Comparison of ENCODE assay signal across 9 cellular contexts in the genomic region with DNA sequence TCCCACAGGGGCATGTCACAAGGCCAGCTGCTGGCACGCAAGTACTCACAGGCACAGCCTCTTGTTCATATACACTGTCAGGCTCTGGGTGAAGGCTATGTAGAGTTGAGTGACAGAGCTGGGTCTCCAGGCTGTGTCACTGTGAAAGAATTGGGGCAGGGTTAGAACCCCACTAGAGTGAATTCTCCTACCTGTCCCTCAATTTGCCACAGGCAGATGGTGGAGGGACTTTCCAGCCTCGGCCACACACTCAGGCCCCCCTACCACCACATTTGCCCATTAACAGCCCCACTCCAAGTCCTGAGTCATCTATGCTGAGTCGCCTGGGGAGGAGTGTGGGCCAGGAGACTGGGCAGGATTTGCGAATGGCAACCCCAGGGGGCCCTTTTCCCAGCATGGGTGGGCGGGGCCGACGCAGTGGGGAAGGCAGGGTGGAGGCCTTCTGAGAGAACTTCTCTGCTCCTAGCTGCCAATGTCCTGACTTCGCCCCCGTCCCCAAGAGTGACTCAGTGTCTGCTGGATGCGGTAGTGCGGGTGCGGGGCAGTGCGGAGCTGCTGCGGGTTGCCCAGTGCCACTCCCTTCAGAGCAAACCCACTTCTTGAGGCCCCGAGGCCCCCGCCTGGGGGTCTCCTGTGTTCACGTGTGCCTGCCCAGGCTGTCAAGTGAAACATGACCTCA. TPM values are rescaled to one million over a fixed set of nuclear protein-coding genes. Genes with fewer than 3 reads are reported as not detected.
DNase-seq lines count a peak whose midpoint lies in the region; ATAC-seq, FAIRE-seq and TF ChIP-seq lines count a peak whose summit lies in the region.
"Had no signal": no experiment of that assay in that cellular context is flagged by ENCODE, and none has a peak within 500 bp of the region (broad histone marks: within the 10 kb centered on the region; RNA-seq: fewer than 3 reads in every experiment).

No MANE protein-coding gene starts in this region.

- CTCF ChIA-PET in A549 (lab: Yijun Ruan, JAX) (interaction anchor here (1.0 to 8.7 kb wide), 7 partner anchors 19 to 112 kb away, joined by 3 to 47 read pairs (median 4); no protein-coding TSS in a partner anchor), Panc1 (lab: Charles Lee) (no interaction called here)

- no peaks in the 10 kb centered on the region for H4K20me1 ChIP-seq in fibroblast of lung (ENCODE audit: control insufficient read depth, extremely low read depth, insufficient read depth, low read length)

- TF ChIP-seq EP300 in A549 (IDR thresholded peaks at IDR 0.05), result peak in 1 of 2 experiments; percentile 48; a peak in 1 of 5 replicates

- no peaks in the 10 kb centered on the region for H3K9me3 ChIP-seq in A549
- H3K9me3 ChIP-seq in Panc1 (ENCODE audit: control insufficient read depth, insufficient read depth, low read depth, low read length), result no peaks in the 10 kb centered on the region
- H3K9me3 ChIP-seq in fibroblast of lung (ENCODE audit: control insufficient read depth, insufficient read depth, low read depth, low read length), result no peaks in the 10 kb centered on the region

- TF ChIP-seq RAD21 in A549 (conservative IDR thresholded peaks at IDR 0.05 in 1 of 2, IDR thresholded peaks at IDR 0.05 in 1 of 2), result no peak

- no peak overlapping the region for H2AFZ ChIP-seq in fibroblast of lung (ENCODE audit: low read length)

- H3K9ac ChIP-seq in fibroblast of lung (ENCODE audit: insufficient read depth, low read length), result no peak overlapping the region

- in situ Hi-C loops in Panc1 (cut with HindIII; ENCODE audit: low pct_unique_long_range_greater_than_20kb, low sequenced_read_pairs), result no loop called here

- FAIRE-seq in A549 (lab: Jason Lieb, UNC), result no peak
- peak; percentile 92 for FAIRE-seq in G401.6 (lab: Jason Lieb, UNC)
- FAIRE-seq: frontal cortex had no signal

- peak; percentile 37 to 65 for ATAC-seq in A549
- peak; percentile 49 for ATAC-seq in Panc1

- H3K4me1 ChIP-seq in A549, result peaks cover 44% of the 10 kb centered on the region
- H3K4me1 ChIP-seq in Panc1 (ENCODE audit: control insufficient read depth, insufficient read depth, low read length), result peaks cover 21% of the 10 kb centered on the region
- H3K4me1 ChIP-seq in fibroblast of lung (ENCODE audit: control insufficient read depth, extremely low read depth, insufficient read depth, low read length), result peaks cover 26% of the 10 kb centered on the region

- no peak for TF ChIP-seq POLR2A in A549 (IDR thresholded peaks at IDR 0.05; ENCODE audit: low read length)

- no TSS peak for BruUV-seq in Panc1 (replicated peaks; lab: Mats Ljungman, UMichigan)

- H3K79me2 ChIP-seq in fibroblast of lung (ENCODE audit: control insufficient read depth, insufficient read depth, low read length), result no peaks in the 10 kb centered on the region

- intact Hi-C loops in Panc1 (cut with micrococcal nuclease; ENCODE audit: unreplicated experiment), result no loop called here

- H3K36me3 ChIP-seq in Panc1 (ENCODE audit: control insufficient read depth, insufficient read depth, low read length), result no peaks in the 10 kb centered on the region
- no peaks in the 10 kb centered on the region for H3K36me3 ChIP-seq in fibroblast of lung (ENCODE audit: control insufficient read depth, insufficient read depth, low read length)

- TF ChIP-seq CTCF in A549 (IDR thresholded peaks at IDR 0.05) (no peak), Panc1 (IDR thresholded peaks at IDR 0.05) (no peak), fibroblast of lung (conservative IDR thresholded peaks at IDR 0.05 in 1 of 2, IDR thresholded peaks at IDR 0.05 in 1 of 2; ENCODE audit: low read depth in 1 of 2, low read length in 2 of 2) (no peak)

- H3K4me2 ChIP-seq in A549 (peak overlapping the region; percentile 97), fibroblast of lung (ENCODE audit: extremely low read depth, insufficient read depth, low read length) (no peak overlapping the region)

- no peaks in the 10 kb centered on the region for H3K27me3 ChIP-seq in Panc1 (ENCODE audit: control insufficient read depth, insufficient read depth, low read length)
- peaks cover 12% of the 10 kb centered on the region for H3K27me3 ChIP-seq in fibroblast of lung (ENCODE audit: control insufficient read depth, insufficient read depth, low read length)

- DNase-seq in A549 (ENCODE audit: low read depth in 1 of 2, low spot score in 1 of 2), result peak; percentile 75 to 82
- no peak for DNase-seq in Panc1 (ENCODE audit: low read depth, low spot score)
- DNase-seq in fibroblast of lung (ENCODE audit: low read depth in 2 of 2), result peak; percentile 65 to 92
- peak; percentile 94 for DNase-seq in renal cortical epithelial cell (ENCODE audit: low read depth)
- DNase-seq in HuH-7.5 (ENCODE audit: low spot score), result no peak
- DNase-seq in NCI-H2107 treated with DMSO at 0.1 percent for 48 hours (lab: John Stamatoyannopoulos, UW; ENCODE audit: unreplicated experiment), result no peak
- DNase-seq in NCI-H187 treated with DMSO at 0.1 percent for 48 hours (lab: John Stamatoyannopoulos, UW), result no peak

- WGBS in A549 (ENCODE audit: missing lambda C conversion rate), result 30% methylated on average over 6 of the region's 17 CpGs

- POLR2A ChIA-PET in A549 (lab: Yijun Ruan, JAX), result no interaction called here
- POLR2A ChIA-PET in Panc1 (lab: Charles Lee), result interaction anchor here (0.6 kb wide), 1 partner anchor 93 kb away, joined by 9 read pairs; no protein-coding TSS in a partner anchor

- H3K27ac ChIP-seq in A549 (peak overlapping the region; percentile 75 to 89), Panc1 (ENCODE audit: low read length) (no peak overlapping the region), fibroblast of lung (ENCODE audit: insufficient read depth, low read length) (no peak overlapping the region)

- H3K4me3 ChIP-seq in A549 (peak overlapping the region; percentile 40; the same call in 1 of the 3 replicates), Panc1 (ENCODE audit: low read depth in 2 of 2, low read length in 2 of 2) (peak overlapping the region in 1 of 2 experiments; percentile 60; a peak in 2 of 4 replicates), fibroblast of lung (replicated peaks in 1 of 4; ENCODE audit: control extremely low read depth in 1 of 4, insufficient read depth in 1 of 4, low read depth in 3 of 4, low read length in 4 of 4) (no peak overlapping the region)

TF ChIP-seq in A549, 52 proteins besides CTCF, POLR2A, EP300 and RAD21:
- TF ChIP-seq TP53 (CRISPR knock-in tag; IDR thresholded peaks at IDR 0.05) (no peak), MAZ (IDR thresholded peaks at IDR 0.05; ENCODE audit: borderline replicate concordance, low read depth, low read length) (no peak), E2F6 (IDR thresholded peaks at IDR 0.05; ENCODE audit: borderline replicate concordance, low read depth) (0 out of 2 replicates have a peak, but pooled peaks have one; percentile 26), FOSL2 (IDR thresholded peaks at IDR 0.05) (no peak), FOSL2 (CRISPR knock-in tag; IDR thresholded peaks at IDR 0.05) (0 out of 2 replicates have a peak, but pooled peaks have one; percentile 36), REST (IDR thresholded peaks at IDR 0.05) (no peak), JUNB (IDR thresholded peaks at IDR 0.05) (0 out of 2 replicates have a peak, but pooled peaks have one; percentile 11), ZNF302 (CRISPR knock-in tag; IDR thresholded peaks at IDR 0.05) (no peak), SREBF2 (IDR thresholded peaks at IDR 0.05) (no peak)

RNA-seq across cellular contexts. Expression of gene PSD2, which starts 50.3 kb away (rescaled TPM):
- polyA plus RNA-seq in A549 (2011; rRNA removed), result 0.03 TPM in 1 of 2 replicates, not detected in the other
- 0.01 TPM in 2 replicates for polyA plus RNA-seq in A549 (2012; cell fraction: cytosol; rRNA removed)
- polyA plus RNA-seq in A549 (2012; cell fraction: nucleus; rRNA removed), result 0.02 and 0.11 TPM in 2 replicates
- polyA plus RNA-seq in A549 (2017; fragmentation: RNase III; extraction: RNeasy Plus Mini Kit Qiagen cat#74134 plus additional on column Dnase treatment), result 0.03 to 0.05 TPM (median 0.03 TPM) in 3 replicates
- polyA minus RNA-seq in A549 (2011; rRNA and poly(A)+ RNA removed), result 0.08 TPM in 1 of 2 replicates, not detected in the other
- 0.05 TPM for total RNA-seq in Panc1 (2021; ENCODE audit: unreplicated experiment)
- 0.13 TPM for polyA plus RNA-seq in Panc1 (2012; ENCODE audit: insufficient read length)
- total RNA-seq in fibroblast of lung, result under 0.01 and 0.17 TPM in 2 replicates
- 0.05 TPM in 2 replicates for polyA plus RNA-seq in fibroblast of lung
- 0.05 TPM in 1 of 2 replicates, not detected in the other for polyA plus RNA-seq in fibroblast of lung (2012)
- polyA minus RNA-seq in fibroblast of lung (ENCODE audit: low replicate concordance), result not detected in 2 replicates
- total RNA-seq in renal cortical epithelial cell, result 0.05 TPM in 1 of 2 replicates, not detected in the other

Comparison
In these comparisons a context has a peak if more than half of its experiments do, and no peak if none do; other contexts are left out.
1. DNase-seq: peak in A549 (2 of 2), fibroblast of lung (2 of 2) and renal cortical epithelial cell (single experiment); none in Panc1 (single experiment), HuH-7.5 (single experiment), NCI-H2107 treated with DMSO at 0.1 percent for 48 hours (single experiment) and NCI-H187 treated with DMSO at 0.1 percent for 48 hours (single experiment).
2. H3K27ac ChIP-seq: peak in A549 (2 of 2); none in Panc1 (single experiment) and fibroblast of lung (single experiment).